19 cellular contexts compared by ENCODE assay signal in the genomic region with DNA sequence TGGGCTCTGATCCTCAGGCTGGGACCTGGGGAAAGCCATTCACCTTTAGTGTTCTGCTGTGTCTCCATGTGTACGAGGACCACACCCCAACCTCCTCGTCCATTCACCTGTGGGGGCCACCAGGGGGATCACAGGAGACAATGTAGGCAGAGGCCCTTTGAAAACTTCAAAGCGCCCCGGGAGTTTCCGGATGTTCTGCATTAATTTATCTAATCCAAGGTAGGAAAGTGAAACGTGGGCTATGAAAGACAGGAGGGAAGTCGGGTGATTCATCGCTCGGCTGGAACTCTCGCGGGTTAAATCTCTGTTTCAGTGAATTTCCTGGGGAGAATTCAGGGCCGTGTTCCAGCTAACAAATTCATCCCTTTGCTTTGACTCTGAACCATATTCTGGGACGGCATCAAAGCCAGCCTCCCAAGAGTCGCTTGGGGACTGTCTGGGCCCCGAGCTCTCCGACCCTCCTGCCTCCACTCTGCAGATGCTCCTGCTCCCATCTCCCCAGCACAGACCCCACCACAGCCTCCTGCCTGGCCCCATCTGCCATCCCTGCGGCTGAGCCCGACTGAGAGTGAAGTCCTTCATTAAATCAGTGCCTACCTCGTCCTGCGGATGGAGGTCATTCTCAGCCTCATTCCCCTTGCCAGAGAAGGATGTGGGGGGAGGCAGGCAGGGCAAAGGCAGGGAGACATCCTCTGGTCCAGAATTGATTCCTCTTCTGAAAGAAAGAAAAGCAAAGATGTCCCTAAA.
DNase-seq lines count a peak whose midpoint lies in the region; ATAC-seq and TF ChIP-seq lines count a peak whose summit lies in the region.
"Had no signal": no experiment of that assay in that cellular context is flagged by ENCODE, and none has a peak within 500 bp of the region (broad histone marks: within the 10 kb centered on the region; RNA-seq: fewer than 3 reads in every experiment).

No MANE protein-coding gene starts in this region.

- no peaks in the 10 kb centered on the region for H3K27me3 ChIP-seq in MG63
- H3K27me3 ChIP-seq in neural progenitor cell, result no peaks in the 10 kb centered on the region

- H3F3A ChIP-seq in neural progenitor cell (ENCODE audit: low read depth), result no peaks in the 10 kb centered on the region

- H3K79me2 ChIP-seq in neural progenitor cell (ENCODE audit: low read depth), result no peaks in the 10 kb centered on the region

- H3K27ac Mint-ChIP-seq in neural progenitor cell, result peak overlapping the region; percentile 73
- H3K27ac Mint-ChIP-seq: HFFc6 had no signal

- H3K36me3 ChIP-seq in MG63 (no peaks in the 10 kb centered on the region), neural progenitor cell (no peaks in the 10 kb centered on the region)

- H3K9me3 ChIP-seq in MG63, result no peaks in the 10 kb centered on the region
- no peaks in the 10 kb centered on the region for H3K9me3 ChIP-seq in neural progenitor cell (ENCODE audit: low read depth)

- H3K27ac ChIP-seq in neural progenitor cell, result no peak overlapping the region
- H3K27ac ChIP-seq: epithelial cell of prostate, KMS-11, VCaP had no signal

- no peak for ATAC-seq in HG02981 (IDR thresholded peaks at IDR 0.05; ENCODE audit: unreplicated experiment)
- ATAC-seq: PC-3, SK-N-SH treated with all-trans-retinoic acid at 6 μM for 48 hours had no signal

- no peak for TF ChIP-seq CTCF in choroid plexus epithelial cell (conservative IDR thresholded peaks at IDR 0.05; ENCODE audit: low read depth, low read length)
- TF ChIP-seq CTCF in neural progenitor cell (IDR thresholded peaks at IDR 0.05), result no peak

- no peak overlapping the region for H3K4me3 ChIP-seq in MG63
- H3K4me3 ChIP-seq in choroid plexus epithelial cell (ENCODE audit: low read depth, low read length), result no peak overlapping the region
- no peak overlapping the region for H3K4me3 ChIP-seq in neural progenitor cell

- peaks cover 8% of the 10 kb centered on the region for H3K27me3 Mint-ChIP-seq in neural progenitor cell (ENCODE audit: insufficient read depth, low read depth)

- H2AFZ ChIP-seq in neural progenitor cell (replicated peaks), result no peak overlapping the region

- H3K4me3 Mint-ChIP-seq in neural progenitor cell, result no peak overlapping the region
- H3K4me3 Mint-ChIP-seq: HFFc6 had no signal

- no peaks in the 10 kb centered on the region for H3K36me3 Mint-ChIP-seq in neural progenitor cell

- DNase-seq in ELR (ENCODE audit: low read depth) (peak; percentile 7), MG63 (peak; percentile 41), choroid plexus epithelial cell (ENCODE audit: low read depth) (peak; percentile 66), neural progenitor cell (ENCODE audit: low spot score) (no peak), OCI-M1 (lab: John Stamatoyannopoulos, UW) (no peak), COLO829 (ENCODE audit: low spot score) (no peak)
- DNase-seq: activated naive CD4-positive, alpha-beta T cell treated with anti-CD3 and anti-CD28 coated beads, Interleukin-2, amount 50 U/mL, for 16 hours; cerebellar nuclear complex; HFFc6; kidney glomerular epithelial cell; NCI-H1436 treated with DMSO at 0.1 percent for 48 hours; PC-3; posterior cingulate gyrus; stimulated activated CD4-positive, alpha-beta T cell treated with anti-CD3 and anti-CD28 coated beads, Interleukin-15, amount 100 ng/mL, for 24 hours had no signal

- peaks cover 27% of the 10 kb centered on the region for H3K4me1 Mint-ChIP-seq in neural progenitor cell

- H3K9ac ChIP-seq in neural progenitor cell, result no peak overlapping the region
- H3K9ac ChIP-seq: KMS-11 had no signal

- H3K4me1 ChIP-seq in neural progenitor cell, result no peaks in the 10 kb centered on the region

- no peak overlapping the region for H3K4me2 ChIP-seq in neural progenitor cell
- H3K4me2 ChIP-seq: KMS-11 had no signal

- no peaks in the 10 kb centered on the region for H4K20me1 ChIP-seq in neural progenitor cell (ENCODE audit: low read depth)

- H3K9me3 Mint-ChIP-seq in neural progenitor cell, result peaks cover 15% of the 10 kb centered on the region
- H3K9me3 Mint-ChIP-seq: HFFc6 had no signal

Comparison
In these comparisons a context has a peak if more than half of its experiments do, and no peak if none do; other contexts are left out.
1. DNase-seq: peak in ELR (single experiment), MG63 (single experiment) and choroid plexus epithelial cell (single experiment); none in neural progenitor cell (single experiment), OCI-M1 (single experiment) and COLO829 (single experiment).